In the genomic region with DNA sequence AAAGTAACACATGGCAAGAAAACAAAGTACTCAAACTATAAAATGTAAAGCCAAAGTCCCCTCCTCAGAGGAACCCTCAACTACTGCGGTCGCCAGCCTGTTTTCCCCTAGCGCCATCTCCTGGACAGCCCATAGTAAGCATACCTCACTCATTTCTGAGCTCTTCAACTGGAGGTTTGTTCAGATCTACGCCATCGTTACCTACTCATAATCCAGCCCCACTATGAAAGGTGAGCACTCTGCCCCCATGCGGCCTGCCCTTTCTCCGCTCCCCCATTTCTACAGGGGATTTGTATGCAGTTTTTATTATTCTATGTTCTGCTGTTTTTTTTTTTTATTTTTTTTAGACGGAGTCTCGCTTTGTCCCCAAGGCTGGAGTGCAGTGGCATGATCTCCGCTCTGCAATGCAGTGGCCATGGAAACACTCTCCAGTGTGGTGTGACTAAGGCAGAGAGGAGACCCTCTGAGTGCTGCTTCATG, we compare ENCODE assay signal across 8 cellular contexts. TPM values are rescaled to one million over a fixed set of nuclear protein-coding genes. Genes with fewer than 3 reads are reported as not detected.
DNase-seq lines count a peak whose midpoint lies in the region; ATAC-seq and TF ChIP-seq lines count a peak whose summit lies in the region.

No MANE protein-coding gene starts in this region.

- H3K27me3 Mint-ChIP-seq in chondrocyte (ENCODE audit: low read depth): no peaks in the 10 kb centered on the region
- no peaks in the 10 kb centered on the region for H3K27me3 Mint-ChIP-seq in memory B cell

- H3K4me3 Mint-ChIP-seq in chondrocyte (ENCODE audit: unreplicated experiment) (no peak overlapping the region), memory B cell (no peak overlapping the region)

- H3K9me3 Mint-ChIP-seq in chondrocyte (ENCODE audit: low read depth) (no peaks in the 10 kb centered on the region), memory B cell (no peaks in the 10 kb centered on the region)

- H3K4me1 Mint-ChIP-seq in chondrocyte (ENCODE audit: low read depth) (peaks cover 5% of the 10 kb centered on the region), memory B cell (peaks cover 31% of the 10 kb centered on the region)

- H3K27ac Mint-ChIP-seq in chondrocyte (ENCODE audit: unreplicated experiment) (no peak overlapping the region), memory B cell (no peak overlapping the region)

- DNase-seq in NCI-H2227 (lab: John Stamatoyannopoulos, UW; ENCODE audit: unreplicated experiment) (peak; percentile 35), chondrocyte (ENCODE audit: low spot score) (no peak), memory B cell (ENCODE audit: low spot score in 2 of 2) (peak; percentile 67 to 75)
- DNase-seq in activated CD4-positive, alpha-beta T cell treated with anti-CD3 and anti-CD28 coated beads for 4 hours: peak; percentile 54 to 68
- peak; percentile 8 to 50 for DNase-seq in stimulated activated CD8-positive, alpha-beta memory T cell treated with anti-CD3 and anti-CD28 coated beads, Interleukin-4, amount 100 ng/mL, for 1 hour (ENCODE audit: low read depth in 2 of 2, low spot score in 1 of 2)

- TF ChIP-seq CTCF in 22Rv1 (IDR thresholded peaks at IDR 0.05) (peak; percentile 84), chondrocyte (IDR thresholded peaks at IDR 0.05) (peak; percentile 80)

- ATAC-seq in GM18907 (IDR thresholded peaks at IDR 0.05; ENCODE audit: unreplicated experiment) (peak; percentile 69), memory B cell (ENCODE audit: low read depth) (peak; percentile 94), GM19452 (IDR thresholded peaks at IDR 0.05; ENCODE audit: unreplicated experiment) (no peak)

- no peak overlapping the region for H3K27ac ChIP-seq in 22Rv1

- peaks cover 2% of the 10 kb centered on the region for H3K36me3 Mint-ChIP-seq in chondrocyte (ENCODE audit: low read depth)
- peaks cover 1% of the 10 kb centered on the region for H3K36me3 Mint-ChIP-seq in memory B cell

RNA-seq across cellular contexts. Expression of a gene that starts 26.2 kb away (rescaled TPM):
- 14.8 to 19.8 TPM (median 14.8 TPM) in 3 replicates for total RNA-seq in chondrocyte

RNA-seq across cellular contexts. Expression of a gene that starts 43.6 kb away (rescaled TPM):
- total RNA-seq in chondrocyte: not detected in 3 replicates

RNA-seq across cellular contexts. Expression of a gene that starts 51.2 kb away (rescaled TPM):
- total RNA-seq in chondrocyte: 65.6 to 145 TPM (median 142 TPM) in 3 replicates
